ENCODE assay signal across 1 cellular context in genomic region chr9:120694559-120694958, GRCh38.
TF ChIP-seq lines count a peak whose summit lies in the region.

No MANE protein-coding gene starts in this region.

TF ChIP-seq in GM12878, 131 proteins besides CTCF, POLR2A, EP300 and RAD21 (continued from another document):
- TF ChIP-seq, protein P1, sequence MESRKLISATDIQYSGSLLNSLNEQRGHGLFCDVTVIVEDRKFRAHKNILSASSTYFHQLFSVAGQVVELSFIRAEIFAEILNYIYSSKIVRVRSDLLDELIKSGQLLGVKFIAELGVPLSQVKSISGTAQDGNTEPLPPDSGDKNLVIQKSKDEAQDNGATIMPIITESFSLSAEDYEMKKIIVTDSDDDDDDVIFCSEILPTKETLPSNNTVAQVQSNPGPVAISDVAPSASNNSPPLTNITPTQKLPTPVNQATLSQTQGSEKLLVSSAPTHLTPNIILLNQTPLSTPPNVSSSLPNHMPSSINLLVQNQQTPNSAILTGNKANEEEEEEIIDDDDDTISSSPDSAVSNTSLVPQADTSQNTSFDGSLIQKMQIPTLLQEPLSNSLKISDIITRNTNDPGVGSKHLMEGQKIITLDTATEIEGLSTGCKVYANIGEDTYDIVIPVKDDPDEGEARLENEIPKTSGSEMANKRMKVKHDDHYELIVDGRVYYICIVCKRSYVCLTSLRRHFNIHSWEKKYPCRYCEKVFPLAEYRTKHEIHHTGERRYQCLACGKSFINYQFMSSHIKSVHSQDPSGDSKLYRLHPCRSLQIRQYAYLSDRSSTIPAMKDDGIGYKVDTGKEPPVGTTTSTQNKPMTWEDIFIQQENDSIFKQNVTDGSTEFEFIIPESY (IDR thresholded peaks at IDR 0.05): no peak
- TF ChIP-seq SIN3A (IDR thresholded peaks at IDR 0.05; ENCODE audit: low read depth, low read length) (no peak), BMI1 (IDR thresholded peaks at IDR 0.05; ENCODE audit: borderline replicate concordance) (no peak), CREB1 (IDR thresholded peaks at IDR 0.05; ENCODE audit: low read depth) (no peak), ETV6 (conservative IDR thresholded peaks at IDR 0.05 in 1 of 2, IDR thresholded peaks at IDR 0.05 in 1 of 2; ENCODE audit: borderline replicate concordance in 1 of 2, low read depth in 1 of 2) (no peak)
